ENCODE assay signal across 23 cellular contexts in genomic region chr5:134123360-134123759, GRCh38. TPM values are rescaled to one million over a fixed set of nuclear protein-coding genes. Genes with fewer than 3 reads are reported as not detected.
DNase-seq lines count a peak whose midpoint lies in the region; ATAC-seq and TF ChIP-seq lines count a peak whose summit lies in the region.
"Had no signal": no experiment of that assay in that cellular context is flagged by ENCODE, and none has a peak within 500 bp of the region (broad histone marks: within the 10 kb centered on the region; RNA-seq: fewer than 3 reads in every experiment).

No MANE protein-coding gene starts in this region.

- peak overlapping the region; percentile 79 for H3K4me3 ChIP-seq in CD8-positive, alpha-beta memory T cell (ENCODE audit: low read length)
- H3K4me3 ChIP-seq in naive thymus-derived CD4-positive, alpha-beta T cell (ENCODE audit: low read length): peak overlapping the region; percentile 86
- H3K4me3 ChIP-seq in hepatocyte (no peak overlapping the region), H7 (ENCODE audit: insufficient read depth, low read depth, low read length) (no peak overlapping the region)
- H3K4me3 ChIP-seq: lower lobe of right lung, MG63, sigmoid colon had no signal

- peaks cover 94% of the 10 kb centered on the region for H3K4me1 ChIP-seq in CD8-positive, alpha-beta memory T cell (ENCODE audit: insufficient read depth, low read length)
- peaks cover 43 to 97% of the 10 kb centered on the region in 2 donors for H3K4me1 ChIP-seq in naive thymus-derived CD4-positive, alpha-beta T cell (ENCODE audit: control insufficient read depth in 2 of 2, insufficient read depth in 2 of 2, low read length in 2 of 2)
- peaks cover 12% of the 10 kb centered on the region for H3K4me1 ChIP-seq in hepatocyte (ENCODE audit: insufficient read depth)
- H3K4me1 ChIP-seq: foreskin keratinocyte had no signal

- no peaks in the 10 kb centered on the region for H3K9me2 ChIP-seq in hepatocyte (replicated peaks; ENCODE audit: insufficient read depth)

- no peaks in the 10 kb centered on the region for H3K79me2 ChIP-seq in hepatocyte
- H3K79me2 ChIP-seq: parathyroid adenoma had no signal

- no peaks in the 10 kb centered on the region for H4K20me1 ChIP-seq in hepatocyte (ENCODE audit: insufficient read depth, poor library complexity, severe bottlenecking)

- WGBS in hepatocyte (ENCODE audit: low lambda C conversion rate, missing lambda C conversion rate): 92% methylated on average over 6 of the region's 6 CpGs

- H3K27ac Mint-ChIP-seq in activated CD4-positive, alpha-beta T cell treated with anti-CD3 and anti-CD28 coated beads for 36 hours: peak overlapping the region; percentile 91
- peak overlapping the region; percentile 82 to 100 (median 98) for H3K27ac Mint-ChIP-seq in CD8-positive, alpha-beta memory T cell
- peak overlapping the region; percentile 77 for H3K27ac Mint-ChIP-seq in activated CD8-positive, alpha-beta T cell treated with anti-CD3 and anti-CD28 coated beads, Interleukin-2, amount 10 ng/mL, durations not matched to agents 7 days and 5 days
- H3K27ac Mint-ChIP-seq in naive thymus-derived CD4-positive, alpha-beta T cell: peak overlapping the region; percentile 87 to 99 (median 98)

- no peak overlapping the region for H2AFZ ChIP-seq in hepatocyte
- H2AFZ ChIP-seq: parathyroid adenoma had no signal

- peaks cover 72% of the 10 kb centered on the region for H3K36me3 ChIP-seq in CD8-positive, alpha-beta memory T cell (ENCODE audit: insufficient read depth, low read length)
- peaks cover 3 to 89% (median 55%) of the 10 kb centered on the region in 3 experiments for H3K36me3 ChIP-seq in naive thymus-derived CD4-positive, alpha-beta T cell (ENCODE audit: control insufficient read depth in 2 of 3, insufficient read depth in 3 of 3, low read length in 3 of 3)
- no peaks in the 10 kb centered on the region for H3K36me3 ChIP-seq in hepatocyte (replicated peaks; ENCODE audit: insufficient read depth, low read depth)
- no peaks in the 10 kb centered on the region for H3K36me3 ChIP-seq in H7 (replicated peaks; ENCODE audit: control insufficient read depth, insufficient read depth, low read length)
- H3K36me3 ChIP-seq: lower lobe of right lung had no signal

- TF ChIP-seq CTCF in hepatocyte (IDR thresholded peaks at IDR 0.05; ENCODE audit: poor library complexity): no peak

- peaks cover 96% of the 10 kb centered on the region for H3K4me1 Mint-ChIP-seq in activated CD4-positive, alpha-beta T cell treated with anti-CD3 and anti-CD28 coated beads for 36 hours
- H3K4me1 Mint-ChIP-seq in CD8-positive, alpha-beta memory T cell: peaks cover 88 to 99% (median 99%) of the 10 kb centered on the region in 3 donors
- peaks cover 98% of the 10 kb centered on the region for H3K4me1 Mint-ChIP-seq in activated CD8-positive, alpha-beta T cell treated with anti-CD3 and anti-CD28 coated beads, Interleukin-2, amount 10 ng/mL, durations not matched to agents 7 days and 5 days (ENCODE audit: low read depth)
- H3K4me1 Mint-ChIP-seq in naive thymus-derived CD4-positive, alpha-beta T cell: peaks cover 32 to 90% (median 63%) of the 10 kb centered on the region in 7 donors

- peak overlapping the region; percentile 65 for H3K27ac ChIP-seq in CD8-positive, alpha-beta memory T cell (ENCODE audit: low read depth, low read length)
- H3K27ac ChIP-seq in naive thymus-derived CD4-positive, alpha-beta T cell (ENCODE audit: low read depth, low read length): peak overlapping the region; percentile 97
- no peak overlapping the region for H3K27ac ChIP-seq in hepatocyte
- H3K27ac ChIP-seq: foreskin keratinocyte, lower lobe of right lung, parathyroid adenoma, sigmoid colon had no signal

- H3K27me3 ChIP-seq in CD8-positive, alpha-beta memory T cell (ENCODE audit: insufficient read depth, low read length, poor library complexity, severe bottlenecking): no peaks in the 10 kb centered on the region
- no peaks in the 10 kb centered on the region for H3K27me3 ChIP-seq in naive thymus-derived CD4-positive, alpha-beta T cell (ENCODE audit: control insufficient read depth in 2 of 2, insufficient read depth in 2 of 2, low read length in 2 of 2)
- H3K27me3 ChIP-seq in hepatocyte (no peaks in the 10 kb centered on the region), H7 (ENCODE audit: control insufficient read depth, insufficient read depth, low read length) (no peaks in the 10 kb centered on the region)
- H3K27me3 ChIP-seq: MG63, sigmoid colon had no signal

- H3K4me2 ChIP-seq in hepatocyte: no peak overlapping the region

- ATAC-seq in activated CD4-positive, alpha-beta T cell treated with anti-CD3 and anti-CD28 coated beads for 36 hours: no peak
- ATAC-seq in activated CD8-positive, alpha-beta T cell treated with anti-CD3 and anti-CD28 coated beads, Interleukin-2, amount 10 ng/mL, durations not matched to agents 7 days and 5 days: no peak
- ATAC-seq in naive thymus-derived CD4-positive, alpha-beta T cell: no peak
- ATAC-seq: foreskin keratinocyte, HepG2 had no signal

- H3K9me3 ChIP-seq in CD8-positive, alpha-beta memory T cell (ENCODE audit: low read length): no peaks in the 10 kb centered on the region
- H3K9me3 ChIP-seq in naive thymus-derived CD4-positive, alpha-beta T cell (ENCODE audit: control insufficient read depth in 2 of 3, low read length in 3 of 3): no peaks in the 10 kb centered on the region
- H3K9me3 ChIP-seq in hepatocyte (ENCODE audit: low read depth): no peaks in the 10 kb centered on the region
- H3K9me3 ChIP-seq: lower lobe of right lung, MG63, sigmoid colon had no signal

- POLR2A ChIA-PET in activated CD4-positive, alpha-beta T cell treated with anti-CD3 and anti-CD28 coated beads for 36 hours (lab: Charles Lee): no interaction called here
- POLR2A ChIA-PET in CD8-positive, alpha-beta memory T cell (lab: Charles Lee): interaction anchor here (6.1 to 16.0 kb wide), 3 partner anchors 5 to 16 kb away, joined by 48 to 272 read pairs (median 272); partner anchors contain the start of gene TCF7
- POLR2A ChIA-PET in activated CD8-positive, alpha-beta T cell treated with anti-CD3 and anti-CD28 coated beads, Interleukin-2, amount 10 ng/mL, durations not matched to agents 7 days and 5 days (lab: Charles Lee): interaction anchor here (0.9 to 5.2 kb wide), 8 partner anchors 9 to 50 kb away, joined by 3 to 45 read pairs (median 5); partner anchors contain the start of gene TCF7
- POLR2A ChIA-PET in naive thymus-derived CD4-positive, alpha-beta T cell (lab: Charles Lee): interaction anchor here (0.8 to 48.2 kb wide), 3 partner anchors 48 to 154 kb away, joined by 8 to 1333 read pairs (median 191); no protein-coding TSS in a partner anchor

- intact Hi-C loops in activated CD4-positive, alpha-beta T cell treated with anti-CD3 and anti-CD28 coated beads for 36 hours (cut with DNase I, micrococcal nuclease): no loop called here
- intact Hi-C loops in naive thymus-derived CD4-positive, alpha-beta T cell (cut with micrococcal nuclease): loop anchor here in 1 of 2 donors (2.0 kb wide), 1 partner anchor 37 kb away; no protein-coding TSS in a partner anchor

- peak overlapping the region; percentile 46 for H3K4me3 Mint-ChIP-seq in activated CD4-positive, alpha-beta T cell treated with anti-CD3 and anti-CD28 coated beads for 36 hours
- peak overlapping the region; percentile 91 to 99 (median 96) for H3K4me3 Mint-ChIP-seq in CD8-positive, alpha-beta memory T cell
- H3K4me3 Mint-ChIP-seq in activated CD8-positive, alpha-beta T cell treated with anti-CD3 and anti-CD28 coated beads, Interleukin-2, amount 10 ng/mL, durations not matched to agents 7 days and 5 days: peak overlapping the region; percentile 48
- peak overlapping the region; percentile 93 to 100 (median 98) for H3K4me3 Mint-ChIP-seq in naive thymus-derived CD4-positive, alpha-beta T cell

- H3K36me3 Mint-ChIP-seq in activated CD4-positive, alpha-beta T cell treated with anti-CD3 and anti-CD28 coated beads for 36 hours (ENCODE audit: low read depth): peaks cover 62% of the 10 kb centered on the region
- peaks cover 20 to 97% (median 37%) of the 10 kb centered on the region in 3 donors for H3K36me3 Mint-ChIP-seq in CD8-positive, alpha-beta memory T cell
- peaks cover 55% of the 10 kb centered on the region for H3K36me3 Mint-ChIP-seq in activated CD8-positive, alpha-beta T cell treated with anti-CD3 and anti-CD28 coated beads, Interleukin-2, amount 10 ng/mL, durations not matched to agents 7 days and 5 days (ENCODE audit: low read depth)
- peaks cover 31 to 82% (median 64%) of the 10 kb centered on the region in 5 donors for H3K36me3 Mint-ChIP-seq in naive thymus-derived CD4-positive, alpha-beta T cell

- H3K9me3 Mint-ChIP-seq in activated CD4-positive, alpha-beta T cell treated with anti-CD3 and anti-CD28 coated beads for 36 hours (ENCODE audit: low read depth): no peaks in the 10 kb centered on the region
- no peaks in the 10 kb centered on the region for H3K9me3 Mint-ChIP-seq in CD8-positive, alpha-beta memory T cell
- no peaks in the 10 kb centered on the region for H3K9me3 Mint-ChIP-seq in activated CD8-positive, alpha-beta T cell treated with anti-CD3 and anti-CD28 coated beads, Interleukin-2, amount 10 ng/mL, durations not matched to agents 7 days and 5 days (ENCODE audit: insufficient read depth)
- H3K9me3 Mint-ChIP-seq in naive thymus-derived CD4-positive, alpha-beta T cell: no peaks in the 10 kb centered on the region

- CTCF ChIA-PET in activated CD4-positive, alpha-beta T cell treated with anti-CD3 and anti-CD28 coated beads for 36 hours (lab: Charles Lee): interaction anchor here (0.7 to 10.3 kb wide), 4 partner anchors 9 to 143 kb away, joined by 3 to 92 read pairs (median 46); partner anchors contain the start of gene TCF7
- CTCF ChIA-PET in CD8-positive, alpha-beta memory T cell (lab: Charles Lee): interaction anchor here (5.8 kb wide), 1 partner anchor 83 kb away, joined by 50 read pairs; no protein-coding TSS in a partner anchor
- CTCF ChIA-PET in activated CD8-positive, alpha-beta T cell treated with anti-CD3 and anti-CD28 coated beads, Interleukin-2, amount 10 ng/mL, durations not matched to agents 7 days and 5 days (lab: Charles Lee): interaction anchor here (1.0 to 12.6 kb wide), 4 partner anchors 11 to 97 kb away, joined by 3 to 167 read pairs (median 40); no protein-coding TSS in a partner anchor
- CTCF ChIA-PET in naive thymus-derived CD4-positive, alpha-beta T cell (lab: Charles Lee): interaction anchor here (1.8 to 28.5 kb wide), 4 partner anchors 6 to 81 kb away, joined by 16 to 394 read pairs (median 255); partner anchors contain the start of gene TCF7

- no peaks in the 10 kb centered on the region for H3K27me3 Mint-ChIP-seq in activated CD4-positive, alpha-beta T cell treated with anti-CD3 and anti-CD28 coated beads for 36 hours
- peaks cover 0 to 2% of the 10 kb centered on the region in 2 donors for H3K27me3 Mint-ChIP-seq in CD8-positive, alpha-beta memory T cell
- H3K27me3 Mint-ChIP-seq in activated CD8-positive, alpha-beta T cell treated with anti-CD3 and anti-CD28 coated beads, Interleukin-2, amount 10 ng/mL, durations not matched to agents 7 days and 5 days (ENCODE audit: low read depth): no peaks in the 10 kb centered on the region
- peaks cover 0 to 13% (median 0%) of the 10 kb centered on the region in 5 donors for H3K27me3 Mint-ChIP-seq in naive thymus-derived CD4-positive, alpha-beta T cell

- no peak for DNase-seq in activated CD4-positive, alpha-beta T cell treated with anti-CD3 and anti-CD28 coated beads for 36 hours
- no peak for DNase-seq in activated CD4-positive, alpha-beta T cell treated with anti-CD3 and anti-CD28 coated beads for 1 hour
- no peak for DNase-seq in CD8-positive, alpha-beta memory T cell
- no peak for DNase-seq in activated CD8-positive, alpha-beta T cell treated with anti-CD3 and anti-CD28 coated beads, Interleukin-2, amount 10 ng/mL, durations not matched to agents 7 days and 5 days
- no peak for DNase-seq in naive thymus-derived CD4-positive, alpha-beta T cell
- DNase-seq in hepatocyte (ENCODE audit: low spot score) (no peak), occipital lobe (lab: John Stamatoyannopoulos, UW) (no peak), H7 (no peak)
- DNase-seq: 8988T, dermis blood vessel endothelial cell, DMS 273 treated with DMSO at 0.1 percent for 48 hours, foreskin keratinocyte, HCEC 1CT, hippocampal formation, islet precursor cell, lower lobe of right lung, MG63, NCI-H1436 treated with DMSO at 0.1 percent for 48 hours, OCI-M1, SIG-M5, sigmoid colon had no signal

RNA-seq across cellular contexts. Expression of gene TCF7, which starts 8.9 kb away (rescaled TPM):
- 100 to 1,000 TPM in 1 of 2 experiments, 10 to 100 TPM in 1; 94.8 to 117 TPM for total RNA-seq in activated CD4-positive, alpha-beta T cell treated with anti-CD3 and anti-CD28 coated beads for 36 hours
- total RNA-seq in CD8-positive, alpha-beta memory T cell: 10 to 100 TPM; 85.2 to 89.7 TPM
- polyA plus RNA-seq in CD8-positive, alpha-beta memory T cell: 344 TPM
- total RNA-seq in activated CD8-positive, alpha-beta T cell treated with anti-CD3 and anti-CD28 coated beads, Interleukin-2, amount 10 ng/mL, durations not matched to agents 7 days and 5 days: 10 to 100 TPM; 93.4 to 97.8 TPM
- total RNA-seq in naive thymus-derived CD4-positive, alpha-beta T cell: 1,000 to 10,000 TPM in 2 of 5 experiments, 100 to 1,000 TPM in 3; 203 to 1,066 (median 643) TPM
- 100 to 1,000 TPM; 356 to 560 TPM for polyA plus RNA-seq in naive thymus-derived CD4-positive, alpha-beta T cell
- total RNA-seq in hepatocyte (5.1 and 7.5 TPM in 2 replicates), occipital lobe (not detected)
- polyA plus RNA-seq in hepatocyte: 5.7 and 8.1 TPM in 2 replicates
- 2.4 and 3.7 TPM in 2 replicates for total RNA-seq in H7 (2014; rRNA removed; shearing (Covaris generic))

RNA-seq across cellular contexts. Expression of gene SKP1, which starts 53.4 kb away (rescaled TPM):
- 100 to 1,000 TPM; 218 to 265 TPM for total RNA-seq in activated CD4-positive, alpha-beta T cell treated with anti-CD3 and anti-CD28 coated beads for 36 hours
- total RNA-seq in CD8-positive, alpha-beta memory T cell: 100 to 1,000 TPM; 264 to 280 TPM
- polyA plus RNA-seq in CD8-positive, alpha-beta memory T cell: 1,187 TPM
- total RNA-seq in activated CD8-positive, alpha-beta T cell treated with anti-CD3 and anti-CD28 coated beads, Interleukin-2, amount 10 ng/mL, durations not matched to agents 7 days and 5 days: 100 to 1,000 TPM; 203 to 206 TPM
- 100 to 1,000 TPM; 224 to 287 (median 268) TPM for total RNA-seq in naive thymus-derived CD4-positive, alpha-beta T cell
- polyA plus RNA-seq in naive thymus-derived CD4-positive, alpha-beta T cell: 1,000 to 10,000 TPM; 1,257 to 1,361 TPM
- total RNA-seq in hepatocyte: 500 and 543 TPM in 2 replicates
- polyA plus RNA-seq in hepatocyte: 719 and 723 TPM in 2 replicates
- total RNA-seq in occipital lobe: 178 TPM
- total RNA-seq in H7 (2014; rRNA removed; shearing (Covaris generic)): 287 and 332 TPM in 2 replicates

Comparison
In these comparisons a context has a peak if more than half of its experiments do, and no peak if none do; other contexts are left out.
1. H3K4me3 Mint-ChIP-seq: peak in every context shown above with its lines; median percentile 98 in naive thymus-derived CD4-positive, alpha-beta T cell; 96 in CD8-positive, alpha-beta memory T cell; 48 in activated CD8-positive, alpha-beta T cell treated with anti-CD3 and anti-CD28 coated beads, Interleukin-2, amount 10 ng/mL, durations not matched to agents 7 days and 5 days; 46 in activated CD4-positive, alpha-beta T cell treated with anti-CD3 and anti-CD28 coated beads for 36 hours.
2. H3K4me3 ChIP-seq: peak in CD8-positive, alpha-beta memory T cell (single experiment) and naive thymus-derived CD4-positive, alpha-beta T cell (single experiment); none in hepatocyte (single experiment) and H7 (single experiment).
3. RNA of gene TCF7, which starts 8.9 kb away (total RNA-seq): 203 to 1,066 TPM in naive thymus-derived CD4-positive, alpha-beta T cell, 94.8 to 117 TPM in activated CD4-positive, alpha-beta T cell treated with anti-CD3 and anti-CD28 coated beads for 36 hours, 93.4 to 97.8 TPM in activated CD8-positive, alpha-beta T cell treated with anti-CD3 and anti-CD28 coated beads, Interleukin-2, amount 10 ng/mL, durations not matched to agents 7 days and 5 days and 85.2 to 89.7 TPM in CD8-positive, alpha-beta memory T cell; 5.1 to 7.5 TPM in hepatocyte, 2.4 to 3.7 TPM in H7 and not detected in occipital lobe (single experiment); every median in the first group is over 10 times any median in the second.
4. Peak in every context shown above with its lines, with median percentiles within 50 percentile points of each other: H3K27ac Mint-ChIP-seq.